8 cellular contexts compared by ENCODE assay signal in the genomic region with DNA sequence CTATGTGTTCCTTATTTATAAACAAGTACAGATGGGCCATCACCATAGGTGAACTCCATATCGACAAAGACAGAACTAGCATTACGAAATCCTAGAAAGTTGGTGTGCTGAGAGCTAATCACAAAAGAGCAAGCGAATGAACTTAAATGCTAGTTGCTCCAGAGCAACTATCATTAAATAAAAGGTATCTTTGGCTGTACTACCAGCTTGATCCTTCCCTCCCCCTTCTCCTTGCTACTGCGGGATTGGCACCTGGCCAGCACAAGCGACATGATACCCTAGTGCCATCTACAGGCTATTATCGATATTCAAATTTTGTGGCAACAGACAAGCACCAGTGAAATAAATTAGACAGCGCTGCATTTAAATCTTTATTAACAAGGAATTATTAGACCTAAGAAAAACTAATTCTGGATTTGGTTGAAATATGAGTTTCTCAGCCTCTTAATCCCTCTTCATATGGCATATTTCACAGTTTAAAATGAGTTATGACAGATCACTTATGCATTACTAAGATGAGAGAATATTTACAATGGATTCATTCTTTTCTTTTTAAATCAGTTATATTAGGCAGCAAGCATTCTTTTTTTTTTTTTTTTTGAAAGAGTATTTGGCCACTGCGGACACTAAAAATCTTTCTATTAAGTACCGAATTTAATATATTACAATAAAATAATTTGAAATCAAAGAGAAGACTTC. TPM values are rescaled to one million over a fixed set of nuclear protein-coding genes. Genes with fewer than 3 reads are reported as not detected.
DNase-seq lines count a peak whose midpoint lies in the region; ATAC-seq, FAIRE-seq and TF ChIP-seq lines count a peak whose summit lies in the region.

No MANE protein-coding gene starts in this region.

- DNase-seq in GM10266 (ENCODE audit: extremely low spot score) (peak; percentile 28), HFF-Myc (ENCODE audit: extremely low read depth, low read depth) (peak; percentile 39), NCI-H146 (lab: John Stamatoyannopoulos, UW) (peak; percentile 82), T-cell (peak in 30 of 34 experiments; percentile 6 to 51 (median 30)), bronchial epithelial cell (ENCODE audit: low read depth) (peak; percentile 62), islet precursor cell (peak; percentile 72)
- peak in 2 of 3 donors; percentile 28 to 34 for DNase-seq in stimulated activated CD4-positive, alpha-beta T cell treated with anti-CD3 and anti-CD28 coated beads, Interleukin-12 subunit alpha, Interleukin-12 subunit beta, amount 100 ng/mL, for 48 hours (ENCODE audit: low read depth in 2 of 3, low spot score in 1 of 3)

- no peak for FAIRE-seq in bronchial epithelial cell (lab: Jason Lieb, UNC)

- H3K36me3 ChIP-seq in bronchial epithelial cell (ENCODE audit: control insufficient read depth, insufficient read depth, low read length) = no peaks in the 10 kb centered on the region

- no peaks in the 10 kb centered on the region for H3K9me3 Mint-ChIP-seq in T-cell

- peak in 3 of 4 experiments; percentile 36 to 77 (median 56) for ATAC-seq in T-cell (replicated peaks in 1 of 4)
- ATAC-seq in HG03045 (IDR thresholded peaks at IDR 0.05; ENCODE audit: unreplicated experiment) = no peak

- H3K4me3 Mint-ChIP-seq in T-cell = no peak overlapping the region

- TF ChIP-seq CTCF in GM10266 (IDR thresholded peaks at IDR 0.05; ENCODE audit: control insufficient read depth, insufficient read depth, low read depth, missing control alignments) (peak; percentile 40), HFF-Myc (IDR thresholded peaks at IDR 0.05; ENCODE audit: low read depth, low read length, missing control alignments) (peak; percentile 44), bronchial epithelial cell (IDR thresholded peaks at IDR 0.05; ENCODE audit: insufficient read depth, low read length, severe bottlenecking) (peak; percentile 57)

- peaks cover 7 to 11% (median 9%) of the 10 kb centered on the region in 3 donors for H3K4me1 Mint-ChIP-seq in T-cell

- H3K27me3 Mint-ChIP-seq in T-cell = peaks cover 0 to 9% of the 10 kb centered on the region in 2 donors

- no peak overlapping the region for H3K27ac Mint-ChIP-seq in T-cell

- no peaks in the 10 kb centered on the region for H3K36me3 Mint-ChIP-seq in T-cell

- H3K4me3 ChIP-seq in HFF-Myc (replicated peaks; ENCODE audit: low read depth, low read length) (no peak overlapping the region), bronchial epithelial cell (ENCODE audit: low read depth, low read length) (no peak overlapping the region)

- CTCF ChIA-PET in T-cell (lab: Charles Lee) = interaction anchor here in 1 of 2 donors (0.9 kb wide), 1 partner anchor 14 kb away, joined by 3 read pairs; no protein-coding TSS in a partner anchor

- H3K27me3 ChIP-seq in bronchial epithelial cell (ENCODE audit: control insufficient read depth, insufficient read depth, low read length) = no peaks in the 10 kb centered on the region

- POLR2A ChIA-PET in T-cell (lab: Charles Lee) = no interaction called here

RNA-seq across cellular contexts. Expression of gene PCDH9, which starts 5.8 kb away (rescaled TPM):
- 1 to 10 TPM in 1 of 5 donors, under 1 TPM in 4; 0.38 to 1.3 (median 0.53) TPM for total RNA-seq in T-cell
- 0.26 TPM in 2 replicates for total RNA-seq in bronchial epithelial cell

Comparison
In these comparisons a context has a peak if more than half of its experiments do, and no peak if none do; other contexts are left out.
1. DNase-seq: peak in every context shown above with its lines; median percentile 82 in NCI-H146; 72 in islet precursor cell; 62 in bronchial epithelial cell; 39 in HFF-Myc; 31 in stimulated activated CD4-positive, alpha-beta T cell treated with anti-CD3 and anti-CD28 coated beads, Interleukin-12 subunit alpha, Interleukin-12 subunit beta, amount 100 ng/mL, for 48 hours; 30 in T-cell; 28 in GM10266.